In genomic region chr2:36333350-36334012, GRCh38 we compare ENCODE assay signal across 1 cellular context.
TF ChIP-seq lines count a peak whose summit lies in the region.

No MANE protein-coding gene starts in this region.

TF ChIP-seq in HCT116, 20 proteins besides CTCF, POLR2A, EP300 and RAD21 (continued from another document):
- TF ChIP-seq ZBTB33 (IDR thresholded peaks at IDR 0.05; ENCODE audit: extremely low read depth, insufficient replicate concordance, low read length) (no peak), FOSL1 (IDR thresholded peaks at IDR 0.05; ENCODE audit: low read depth) (no peak), ELF1 (IDR thresholded peaks at IDR 0.05; ENCODE audit: borderline replicate concordance, low read depth) (no peak), YY1 (IDR thresholded peaks at IDR 0.05; ENCODE audit: extremely low read depth, insufficient replicate concordance, low read depth, low read length) (no peak), EZH2 (IDR thresholded peaks at IDR 0.05) (no peak), MAX (IDR thresholded peaks at IDR 0.05) (no peak), ZNF274 (IDR thresholded peaks at IDR 0.05; ENCODE audit: low read depth, low read length) (no peak), POLR2AphosphoS5 (IDR thresholded peaks at IDR 0.05; ENCODE audit: low read depth, low read length) (no peak), CEBPB (IDR thresholded peaks at IDR 0.05; ENCODE audit: low read depth) (no peak), SP1 (IDR thresholded peaks at IDR 0.05; ENCODE audit: low read depth) (no peak), EGR1 (IDR thresholded peaks at IDR 0.05; ENCODE audit: low read depth) (no peak)
